Comparison of ENCODE assay signal across 8 cellular contexts in genomic region chr1:150165622-150166612, GRCh38. TPM values are rescaled to one million over a fixed set of nuclear protein-coding genes. Genes with fewer than 3 reads are reported as not detected.
DNase-seq lines count a peak whose midpoint lies in the region; ATAC-seq and TF ChIP-seq lines count a peak whose summit lies in the region.

No MANE protein-coding gene starts in this region.

- no peak overlapping the region for H3K4me2 ChIP-seq in neural progenitor cell

- H3K27me3 ChIP-seq in effector memory CD4-positive, alpha-beta T cell (replicated peaks; ENCODE audit: control insufficient read depth, insufficient read depth, low read length, poor library complexity, severe bottlenecking), result no peaks in the 10 kb centered on the region
- no peaks in the 10 kb centered on the region for H3K27me3 ChIP-seq in neural progenitor cell

- TF ChIP-seq CTCF in WI38 (IDR thresholded peaks at IDR 0.05; ENCODE audit: low read depth, low read length) (peak; percentile 76), neural progenitor cell (IDR thresholded peaks at IDR 0.05) (peak; percentile 73)

- no peak overlapping the region for H3K4me3 ChIP-seq in WI38 (ENCODE audit: low read depth, low read length)
- no peak overlapping the region for H3K4me3 ChIP-seq in effector memory CD4-positive, alpha-beta T cell (ENCODE audit: insufficient read depth, low read depth, low read length, poor library complexity, severe bottlenecking)
- no peak overlapping the region for H3K4me3 ChIP-seq in neural progenitor cell

- H3K4me3 Mint-ChIP-seq in neural progenitor cell, result no peak overlapping the region

- peaks cover 13% of the 10 kb centered on the region for H3K4me1 ChIP-seq in effector memory CD4-positive, alpha-beta T cell (ENCODE audit: control insufficient read depth, insufficient read depth, low read length, poor library complexity, severe bottlenecking)
- H3K4me1 ChIP-seq in neural progenitor cell, result peaks cover 25% of the 10 kb centered on the region

- peak overlapping the region; percentile 83 for H3K27ac Mint-ChIP-seq in neural progenitor cell

- no peak overlapping the region for H3K27ac ChIP-seq in effector memory CD4-positive, alpha-beta T cell (ENCODE audit: insufficient read depth, low read length, poor library complexity, severe bottlenecking)
- H3K27ac ChIP-seq in neural progenitor cell, result no peak overlapping the region

- no peak overlapping the region for H2AFZ ChIP-seq in neural progenitor cell (replicated peaks)

- H3K9me3 ChIP-seq in effector memory CD4-positive, alpha-beta T cell (ENCODE audit: control insufficient read depth, low read length), result no peaks in the 10 kb centered on the region
- H3K9me3 ChIP-seq in neural progenitor cell (ENCODE audit: low read depth), result no peaks in the 10 kb centered on the region

- DNase-seq in NCI-H524 (lab: John Stamatoyannopoulos, UW) (peak; percentile 22 to 56), NCI-H524 treated with DMSO at 0.1 percent for 48 hours (lab: John Stamatoyannopoulos, UW) (no peak), NCI-H1694 (lab: John Stamatoyannopoulos, UW) (peak; percentile 78), neural progenitor cell (ENCODE audit: low spot score) (peak; percentile 79), hippocampal formation (lab: John Stamatoyannopoulos, UW) (no peak)
- peak in 2 of 3 donors; percentile 27 for DNase-seq in effector memory CD4-positive, alpha-beta T cell

- H3K79me2 ChIP-seq in neural progenitor cell (ENCODE audit: low read depth), result no peaks in the 10 kb centered on the region

- H3K36me3 Mint-ChIP-seq in neural progenitor cell, result peaks cover 4% of the 10 kb centered on the region

- no peak overlapping the region for H3K9ac ChIP-seq in neural progenitor cell

- peaks cover 36% of the 10 kb centered on the region for H3F3A ChIP-seq in neural progenitor cell (ENCODE audit: low read depth)

- H3K36me3 ChIP-seq in effector memory CD4-positive, alpha-beta T cell (ENCODE audit: control insufficient read depth, insufficient read depth, low read length), result no peaks in the 10 kb centered on the region
- no peaks in the 10 kb centered on the region for H3K36me3 ChIP-seq in neural progenitor cell

- H3K9me3 Mint-ChIP-seq in neural progenitor cell, result no peaks in the 10 kb centered on the region

- peaks cover 45% of the 10 kb centered on the region for H3K4me1 Mint-ChIP-seq in neural progenitor cell

- H4K20me1 ChIP-seq in neural progenitor cell (ENCODE audit: low read depth), result no peaks in the 10 kb centered on the region

- H3K27me3 Mint-ChIP-seq in neural progenitor cell (ENCODE audit: insufficient read depth, low read depth), result peaks cover 7% of the 10 kb centered on the region

- no peak for ATAC-seq in HG02678 (IDR thresholded peaks at IDR 0.05; ENCODE audit: unreplicated experiment)

RNA-seq across cellular contexts. Expression of gene PLEKHO1, which starts 16.2 kb away (rescaled TPM):
- total RNA-seq in neural progenitor cell (ENCODE audit: low replicate concordance), result 39.3 and 43.3 TPM in 2 replicates

Comparison
In these comparisons a context has a peak if more than half of its experiments do, and no peak if none do; other contexts are left out.
1. DNase-seq: peak in NCI-H524 (2 of 2), NCI-H1694 (single experiment), effector memory CD4-positive, alpha-beta T cell (2 of 3) and neural progenitor cell (single experiment); none in NCI-H524 treated with DMSO at 0.1 percent for 48 hours (single experiment) and hippocampal formation (0 of 2).